21 cellular contexts compared by ENCODE assay signal in the genomic region with DNA sequence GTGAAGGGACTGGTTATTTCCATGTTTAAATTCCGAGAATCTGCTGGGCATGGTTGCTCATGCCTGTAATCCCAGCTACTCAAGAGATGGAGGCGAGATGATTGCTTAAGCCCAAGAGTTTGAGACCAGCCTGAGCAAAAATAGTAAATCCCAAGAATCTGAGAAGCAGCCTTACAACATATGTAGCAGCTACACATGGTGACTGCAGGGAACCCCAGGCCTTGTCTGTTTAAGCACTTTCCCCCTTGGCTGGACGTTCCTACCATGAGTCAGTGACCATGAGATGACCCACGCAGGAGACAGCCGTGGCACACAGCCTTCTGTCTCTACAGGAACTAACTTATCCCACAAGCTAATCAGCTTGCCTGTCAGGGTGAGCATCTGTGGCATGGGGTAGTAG. TPM values are rescaled to one million over a fixed set of nuclear protein-coding genes. Genes with fewer than 3 reads are reported as not detected.
DNase-seq lines count a peak whose midpoint lies in the region; ATAC-seq and TF ChIP-seq lines count a peak whose summit lies in the region.
"Had no signal": no experiment of that assay in that cellular context is flagged by ENCODE, and none has a peak within 500 bp of the region (broad histone marks: within the 10 kb centered on the region; RNA-seq: fewer than 3 reads in every experiment).

No MANE protein-coding gene starts in this region.

- no peak for TF ChIP-seq CTCF in PC-3 (conservative IDR thresholded peaks at IDR 0.05; ENCODE audit: low read depth, low read length)

- POLR2A ChIA-PET in PC-3 (lab: Charles Lee; ENCODE audit: unreplicated experiment), result no interaction called here

- intact Hi-C loops in PC-3 (cut with micrococcal nuclease), result no loop called here
- intact Hi-C loops in posterior vena cava (cut with DNase I), result no loop called here

- no TSS peak for BruUV-seq in PC-3 (replicated peaks; lab: Mats Ljungman, UMichigan)

- no peaks in the 10 kb centered on the region for H3K36me3 ChIP-seq in PC-3 (ENCODE audit: low read depth, low read length)
- H3K36me3 ChIP-seq: tibial nerve had no signal

- 0 out of 2 replicates have a peak, but pooled peaks cover 4% of the 10 kb centered on the region for H3K4me1 ChIP-seq in PC-3 (ENCODE audit: insufficient read depth, low read length)

- no peaks in the 10 kb centered on the region for H3K9me2 ChIP-seq in PC-3 (replicated peaks; ENCODE audit: low read length)

- H3K79me2 ChIP-seq in PC-3 (ENCODE audit: low read length), result no peaks in the 10 kb centered on the region

- no peak for ATAC-seq in PC-3
- ATAC-seq: left colon had no signal

- no peaks in the 10 kb centered on the region for H3F3A ChIP-seq in PC-3 (ENCODE audit: low read length, unreplicated experiment)

- H3K27me3 ChIP-seq in PC-3 (ENCODE audit: low read length), result peaks cover 11% of the 10 kb centered on the region

- no peaks in the 10 kb centered on the region for H4K20me1 ChIP-seq in PC-3 (ENCODE audit: low read length)

- no peak overlapping the region for H3K4me3 ChIP-seq in PC-3 (ENCODE audit: low read length)
- H3K4me3 ChIP-seq: tibial nerve had no signal

- H2AFZ ChIP-seq in PC-3 (ENCODE audit: low read length), result no peak overlapping the region

- CTCF ChIA-PET in PC-3 (lab: Charles Lee), result no interaction called here

- H3K9ac ChIP-seq in PC-3 (ENCODE audit: low read length), result no peak overlapping the region

- H3K27ac ChIP-seq in PC-3 (ENCODE audit: low read length), result no peak overlapping the region
- H3K27ac ChIP-seq: tibial nerve had no signal

- H3K9me3 ChIP-seq in PC-3 (ENCODE audit: low read length), result no peaks in the 10 kb centered on the region
- H3K9me3 ChIP-seq: tibial nerve had no signal

- no peak overlapping the region for H3K4me2 ChIP-seq in PC-3 (ENCODE audit: low read length)

- DNase-seq in GM04503 (ENCODE audit: low read depth), result peak; percentile 17
- DNase-seq in PC-3, result peak; percentile 7
- peak; percentile 23 for DNase-seq in fibroblast of peridontal ligament (ENCODE audit: extremely low read depth)
- peak; percentile 76 for DNase-seq in posterior vena cava (ENCODE audit: low spot score)
- DNase-seq in SW 1271 (lab: John Stamatoyannopoulos, UW), result no peak
- no peak for DNase-seq in HT-29 (ENCODE audit: low spot score)
- no peak for DNase-seq in DMS79 treated with DMSO at 0.1 percent for 48 hours (lab: John Stamatoyannopoulos, UW)
- DNase-seq: activated B cell treated with CpG ODN at 0.5 μM for 24 hours; activated CD4-positive, alpha-beta memory T cell treated with anti-CD3 and anti-CD28 coated beads, Interleukin-2, amount 10 ng/mL, durations not matched to agents 7 days and 5 days; activated T-cell treated with anti-CD3 and anti-CD28 coated beads for 4 hours; amygdala; COR-L47; left colon; NCI-H187; NCI-H774; small intestine; T-helper 2 cell had no signal

RNA-seq across cellular contexts. Expression of gene SLC24A4, which starts 5.5 kb away (rescaled TPM):
- total RNA-seq in PC-3 (2014; rRNA removed) (not detected in 2 replicates), posterior vena cava (1 to 10 TPM in 1 of 2 donors, under 1 TPM in 1; 0.67 to 1.2 TPM)
- not detected in 2 replicates for total RNA-seq in HT-29 (2014; rRNA removed; shearing (Covaris generic))
- total RNA-seq: activated CD4-positive, alpha-beta memory T cell treated with anti-CD3 and anti-CD28 coated beads, Interleukin-2, amount 10 ng/mL, durations not matched to agents 7 days and 5 days; Daoy; mesothelial cell of epicardium; OCI-LY7 had no signal

Comparison
In these comparisons a context has a peak if more than half of its experiments do, and no peak if none do; other contexts are left out.
1. DNase-seq: peak in GM04503 (single experiment), PC-3 (single experiment), fibroblast of peridontal ligament (single experiment) and posterior vena cava (single experiment); none in SW 1271 (0 of 2), HT-29 (single experiment) and DMS79 treated with DMSO at 0.1 percent for 48 hours (single experiment).